37 cellular contexts compared by ENCODE assay signal in the genomic region with DNA sequence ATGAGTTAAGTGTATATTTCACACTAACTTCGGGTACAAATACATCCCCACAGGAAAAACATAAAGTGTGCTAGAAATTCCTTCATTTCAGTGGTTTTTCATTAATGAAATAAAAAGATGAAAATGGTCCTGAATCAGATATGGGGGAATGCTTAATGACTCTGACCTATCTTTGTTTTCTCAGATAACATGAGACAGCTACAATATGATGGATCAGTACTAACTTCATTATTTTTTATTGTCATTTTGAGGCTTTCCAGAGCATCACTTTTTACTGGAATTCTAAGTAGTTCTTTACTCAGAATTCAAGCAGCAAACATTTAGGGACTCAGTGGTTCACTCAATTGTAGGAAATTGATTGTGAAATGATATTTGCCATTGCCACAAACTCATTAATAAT. TPM values are rescaled to one million over a fixed set of nuclear protein-coding genes. Genes with fewer than 3 reads are reported as not detected.
"Had no signal": no experiment of that assay in that cellular context is flagged by ENCODE, and none has a peak within 500 bp of the region (broad histone marks: within the 10 kb centered on the region; RNA-seq: fewer than 3 reads in every experiment).

No MANE protein-coding gene starts in this region.

- H3K27me3 ChIP-seq: adrenal gland, body of pancreas, cardiac muscle cell, colonic mucosa, foreskin keratinocyte had no signal

- H3K9me3 ChIP-seq: adrenal gland, body of pancreas, breast epithelium, colonic mucosa, esophagus muscularis mucosa, gastrocnemius medialis had no signal

- H3K4me1 ChIP-seq: adrenal gland, body of pancreas, breast epithelium, colonic mucosa, foreskin keratinocyte, gastrocnemius medialis, heart right ventricle had no signal

- H3K27ac ChIP-seq: adrenal gland, body of pancreas, breast epithelium, cardiac muscle cell, colonic mucosa, esophagus muscularis mucosa, foreskin keratinocyte, gastrocnemius medialis, heart right ventricle, WERI-Rb-1 had no signal

- ATAC-seq: activated CD4-positive, CD25-positive, alpha-beta regulatory T cell treated with anti-CD3 and anti-CD28 coated beads, Interleukin-2, amount 50 U/mL, for 24 hours; activated CD8-positive, alpha-beta memory T cell treated with anti-CD3 and anti-CD28 coated beads, Interleukin-2, amount 10 ng/mL, durations not matched to agents 7 days and 5 days; activated CD8-positive, alpha-beta T cell treated with anti-CD3 and anti-CD28 coated beads, Interleukin-2, amount 10 ng/mL, durations not matched to agents 7 days and 5 days; activated naive CD8-positive, alpha-beta T cell treated with anti-CD3 and anti-CD28 coated beads, Interleukin-2, amount 50 U/mL, for 24 hours; body of pancreas; foreskin keratinocyte; gastrocnemius medialis; heart right ventricle; T-helper 17 cell had no signal

- DNase-seq: activated B cell treated with CpG ODN at 0.5 μM for 24 hours; activated CD4-positive, alpha-beta T cell treated with anti-CD3 and anti-CD28 coated beads for 48 hours; activated CD4-positive, alpha-beta T cell treated with anti-CD3 and anti-CD28 coated beads, Interleukin-2, amount 50 U/mL, for 1 hour; activated CD4-positive, alpha-beta T cell treated with anti-CD3 and anti-CD28 coated beads, Interleukin-2, amount 50 U/mL, for 48 hours; activated CD8-positive, alpha-beta memory T cell treated with anti-CD3 and anti-CD28 coated beads, Interleukin-2, amount 10 ng/mL, durations not matched to agents 7 days and 5 days; activated CD8-positive, alpha-beta memory T cell treated with anti-CD3 and anti-CD28 coated beads, Interleukin-2, amount 50 U/mL, for 4 hours; activated CD8-positive, alpha-beta T cell treated with anti-CD3 and anti-CD28 coated beads, Interleukin-2, amount 10 ng/mL, durations not matched to agents 7 days and 5 days; activated effector memory CD4-positive, alpha-beta T cell treated with anti-CD3 and anti-CD28 coated beads, Interleukin-2, amount 50 U/mL, for 16 hours; activated naive CD4-positive, alpha-beta T cell treated with anti-CD3 and anti-CD28 coated beads for 36 hours; activated naive CD8-positive, alpha-beta T cell treated with anti-CD3 and anti-CD28 coated beads for 36 hours; activated naive CD8-positive, alpha-beta T cell treated with anti-CD3 and anti-CD28 coated beads, Interleukin-2, amount 50 U/mL, for 24 hours; activated T-cell treated with anti-CD3 and anti-CD28 coated beads, Interleukin-2, amount 50 U/mL, for 1 hour; activated T-cell treated with anti-CD3 and anti-CD28 coated beads, Interleukin-2, amount 50 U/mL, for 48 hours; adrenal gland; amygdala; aorta; body of pancreas; central memory CD4-positive, alpha-beta T cell; cerebellar nuclear complex; colonic mucosa; effector memory CD4-positive, alpha-beta T cell; erythroblast; foreskin keratinocyte; gastrocnemius medialis; heart right ventricle; T-helper 1 cell; T-helper 17 cell; T1000; WERI-Rb-1 had no signal

- H3K36me3 ChIP-seq: adrenal gland, breast epithelium, cardiac muscle cell, colonic mucosa, esophagus muscularis mucosa, gastrocnemius medialis, heart right ventricle had no signal

- H3K4me3 ChIP-seq: adrenal gland, body of pancreas, breast epithelium, cardiac muscle cell, colonic mucosa, esophagus muscularis mucosa, gastrocnemius medialis, heart right ventricle had no signal

RNA-seq across cellular contexts. Expression of a gene that starts 2.8 kb away (rescaled TPM):
- total RNA-seq: activated B cell treated with CpG ODN at 0.5 μM for 24 hours; activated CD8-positive, alpha-beta memory T cell treated with anti-CD3 and anti-CD28 coated beads for 36 hours; activated CD8-positive, alpha-beta memory T cell treated with anti-CD3 and anti-CD28 coated beads, Interleukin-2, amount 10 ng/mL, durations not matched to agents 7 days and 5 days; activated CD8-positive, alpha-beta T cell treated with anti-CD3 and anti-CD28 coated beads, Interleukin-2, amount 10 ng/mL, durations not matched to agents 7 days and 5 days; activated naive CD4-positive, alpha-beta T cell treated with anti-CD3 and anti-CD28 coated beads for 36 hours; activated naive CD8-positive, alpha-beta T cell treated with anti-CD3 and anti-CD28 coated beads for 36 hours; activated T-helper 1 cell treated with anti-CD3 and anti-CD28 coated beads, Interleukin-12 subunit alpha, Interleukin-12 subunit beta, Interleukin-2, Interleukin-4 antibody, amounts not matched to agents 30 ng/mL and 10 ng/mL and 1 ng/mL, durations not matched to agents 14 hours and 24 hours and 36 hours; activated T-helper 2 cell treated with anti-CD3 and anti-CD28 coated beads, Interferon-gamma antibody, Interleukin-2, Interleukin-4, amounts not matched to agents 10 μg/mL and 5 μg/mL and 100 μg/mL, durations not matched to agents 14 hours and 24 hours and 36 hours; aorta; cardiac muscle cell; dermis microvascular lymphatic vessel endothelial cell; foreskin keratinocyte; gastrocnemius medialis had no signal
- polyA plus RNA-seq: cardiac muscle cell, foreskin keratinocyte, heart right ventricle had no signal
